15 cellular contexts compared by ENCODE assay signal in the genomic region with DNA sequence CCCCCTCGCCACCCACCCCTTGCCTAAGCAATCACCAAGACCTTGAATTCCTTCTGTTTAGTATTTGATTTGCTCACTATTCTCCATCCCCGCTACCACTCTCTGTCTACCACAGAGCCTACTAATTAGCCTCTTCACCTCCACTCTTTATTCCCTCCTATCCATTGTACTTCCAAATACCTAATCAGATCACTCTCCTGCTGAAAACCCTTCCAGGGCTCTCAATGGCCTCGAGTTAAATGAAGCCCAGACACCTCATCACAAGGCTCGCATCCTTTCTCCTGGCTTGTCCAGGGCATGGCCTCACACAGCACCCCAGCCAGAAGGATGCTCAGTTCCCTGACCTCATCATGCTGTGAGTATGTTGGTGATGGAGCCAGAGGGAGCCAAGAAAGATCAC.
"Had no signal": no experiment of that assay in that cellular context is flagged by ENCODE, and none has a peak within 500 bp of the region (broad histone marks: within the 10 kb centered on the region; RNA-seq: fewer than 3 reads in every experiment).

No MANE protein-coding gene starts in this region.

- ATAC-seq: activated naive CD4-positive, alpha-beta T cell treated with anti-CD3 and anti-CD28 coated beads, Interleukin-2, amount 50 U/mL, for 72 hours; gastroesophageal sphincter; stimulated activated naive B cell treated with anti-CD40 and anti-IgM and Interleukin-4, amounts not matched to agents 10 μg/mL and 1 μg/mL and 100 μg/mL, for 72 hours had no signal

- DNase-seq: activated CD4-positive, alpha-beta T cell treated with anti-CD3 and anti-CD28 coated beads for 1 hour; activated CD4-positive, alpha-beta T cell treated with anti-CD3 and anti-CD28 coated beads, Interleukin-2, amount 50 U/mL, for 1 hour; activated gamma-delta T cell treated with Interleukin-2 at 50 U/mL for 16 hours; activated T-cell treated with anti-CD3 and anti-CD28 coated beads, Interleukin-2, amount 50 U/mL, for 1 hour; aorta; naive B cell; retina; sigmoid colon; stimulated activated CD4-positive, alpha-beta T cell treated with anti-CD3 and anti-CD28 coated beads, Interleukin-15, amount 100 ng/mL, for 24 hours; stimulated activated CD8-positive, alpha-beta memory T cell treated with anti-CD3 and anti-CD28 coated beads, Interleukin-4, amount 100 ng/mL, for 48 hours; stimulated activated naive B cell treated with anti-CD40 and anti-IgM and Interleukin-4, amounts not matched to agents 10 μg/mL and 1 μg/mL and 100 μg/mL, for 72 hours; trophoblast cell; uterus had no signal
